11 cellular contexts compared by ENCODE assay signal in the genomic region with DNA sequence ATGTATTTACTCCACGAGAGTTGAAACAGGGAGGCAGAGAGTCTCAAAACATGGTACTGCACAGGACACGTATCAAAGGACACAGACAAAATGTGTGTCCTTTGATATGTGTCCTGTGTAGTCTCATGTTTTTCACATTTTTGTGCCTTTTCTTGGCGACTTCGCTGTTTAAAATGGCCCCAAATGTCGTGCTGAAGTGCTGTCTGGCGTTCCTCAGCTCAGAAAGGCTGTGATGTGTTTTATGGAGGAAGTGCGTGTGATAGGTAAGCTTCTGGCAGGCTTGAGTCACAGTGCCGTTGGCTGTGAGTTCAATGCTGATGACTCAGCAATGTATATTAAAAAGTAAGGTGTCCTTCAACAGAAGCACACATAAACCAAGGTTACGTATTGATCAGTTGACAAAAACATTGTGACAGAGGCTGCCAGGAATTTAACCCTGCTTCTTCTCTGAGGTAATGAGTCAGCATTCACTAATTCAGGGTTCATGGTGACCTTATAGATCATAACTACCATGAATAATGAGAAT.
A peak's percentile ranks its signal among the peaks of the same experiment; 100 is the strongest.
DNase-seq lines count a peak whose midpoint lies in the region; ATAC-seq and TF ChIP-seq lines count a peak whose summit lies in the region.
"Had no signal": no experiment of that assay in that cellular context is flagged by ENCODE, and none has a peak within 500 bp of the region (broad histone marks: within the 10 kb centered on the region; RNA-seq: fewer than 3 reads in every experiment).

No MANE protein-coding gene starts in this region.

- TF ChIP-seq POLR2A in NB4 (IDR thresholded peaks at IDR 0.05; ENCODE audit: extremely low read depth, insufficient read length) = no peak

- peak; percentile 10 for DNase-seq in activated CD4-positive, alpha-beta T cell treated with anti-CD3 and anti-CD28 coated beads for 48 hours
- no peak for DNase-seq in activated CD4-positive, alpha-beta T cell treated with anti-CD3 and anti-CD28 coated beads, Interleukin-2, amount 10 ng/mL, durations not matched to agents 7 days and 5 days
- peak; percentile 22 for DNase-seq in NB4 (ENCODE audit: low read depth)
- no peak for DNase-seq in endothelial cell (ENCODE audit: low spot score)
- peak; percentile 0 for DNase-seq in posterior vena cava (ENCODE audit: low spot score)
- no peak for DNase-seq in NCI-H524 (lab: John Stamatoyannopoulos, UW)
- DNase-seq in CD8-positive, alpha-beta T cell = no peak
- DNase-seq in GM19238 (ENCODE audit: insufficient read length, low spot score) = no peak
- DNase-seq: NCI-H187 treated with DMSO at 0.1 percent for 48 hours had no signal

- TF ChIP-seq CTCF in NB4 (IDR thresholded peaks at IDR 0.05; ENCODE audit: low read depth, low read length) (no peak), endothelial cell (IDR thresholded peaks at IDR 0.05; ENCODE audit: unreplicated experiment) (no peak)
- no peak for TF ChIP-seq CTCF in CD8-positive, alpha-beta T cell (IDR thresholded peaks at IDR 0.05)

- CTCF ChIA-PET in activated CD4-positive, alpha-beta T cell treated with anti-CD3 and anti-CD28 coated beads, Interleukin-2, amount 10 ng/mL, durations not matched to agents 7 days and 5 days (lab: Charles Lee) = no interaction called here
- CTCF ChIA-PET in CD8-positive, alpha-beta T cell (lab: Charles Lee) = no interaction called here

- ATAC-seq in CD8-positive, alpha-beta T cell = no peak

- H3K4me1 ChIP-seq in CD8-positive, alpha-beta T cell (ENCODE audit: insufficient read depth, low read length) = no peaks in the 10 kb centered on the region
- H3K4me1 ChIP-seq: right atrium auricular region had no signal

- H3K27me3 Mint-ChIP-seq in activated CD4-positive, alpha-beta T cell treated with anti-CD3 and anti-CD28 coated beads, Interleukin-2, amount 10 ng/mL, durations not matched to agents 7 days and 5 days = peaks cover 8% of the 10 kb centered on the region
- H3K27me3 Mint-ChIP-seq in endothelial cell (ENCODE audit: unreplicated experiment) = peaks cover 29% of the 10 kb centered on the region
- peaks cover 25% of the 10 kb centered on the region for H3K27me3 Mint-ChIP-seq in CD8-positive, alpha-beta T cell (ENCODE audit: low read depth)

- H3K9me3 ChIP-seq in CD8-positive, alpha-beta T cell (ENCODE audit: low read length) = no peaks in the 10 kb centered on the region
- H3K9me3 ChIP-seq: right atrium auricular region had no signal

- no peaks in the 10 kb centered on the region for H3K36me3 ChIP-seq in CD8-positive, alpha-beta T cell (ENCODE audit: insufficient read depth, low read length)

- peaks cover 1% of the 10 kb centered on the region for H3K4me1 Mint-ChIP-seq in activated CD4-positive, alpha-beta T cell treated with anti-CD3 and anti-CD28 coated beads, Interleukin-2, amount 10 ng/mL, durations not matched to agents 7 days and 5 days
- peaks cover 48% of the 10 kb centered on the region for H3K4me1 Mint-ChIP-seq in endothelial cell (ENCODE audit: unreplicated experiment)
- H3K4me1 Mint-ChIP-seq in CD8-positive, alpha-beta T cell (ENCODE audit: low read depth) = no peaks in the 10 kb centered on the region

- H3K9me3 Mint-ChIP-seq in activated CD4-positive, alpha-beta T cell treated with anti-CD3 and anti-CD28 coated beads, Interleukin-2, amount 10 ng/mL, durations not matched to agents 7 days and 5 days = no peaks in the 10 kb centered on the region
- H3K9me3 Mint-ChIP-seq in endothelial cell (ENCODE audit: unreplicated experiment) = no peaks in the 10 kb centered on the region
- no peaks in the 10 kb centered on the region for H3K9me3 Mint-ChIP-seq in CD8-positive, alpha-beta T cell
- H3K9me3 Mint-ChIP-seq: T-helper 1 cell treated with Interleukin-12 subunit alpha and Interleukin-12 subunit beta and Interleukin-4 antibody, amounts not matched to agents 30 μg/mL and 1 μg/mL, for 36 hours had no signal

- POLR2A ChIA-PET in activated CD4-positive, alpha-beta T cell treated with anti-CD3 and anti-CD28 coated beads, Interleukin-2, amount 10 ng/mL, durations not matched to agents 7 days and 5 days (lab: Charles Lee) = interaction anchor here (0.7 kb wide), 1 partner anchor 249 kb away, joined by 3 read pairs; no protein-coding TSS in a partner anchor
- POLR2A ChIA-PET in CD8-positive, alpha-beta T cell (lab: Charles Lee) = no interaction called here

- H3K4me3 Mint-ChIP-seq in activated CD4-positive, alpha-beta T cell treated with anti-CD3 and anti-CD28 coated beads, Interleukin-2, amount 10 ng/mL, durations not matched to agents 7 days and 5 days = no peak overlapping the region
- no peak overlapping the region for H3K4me3 Mint-ChIP-seq in endothelial cell (ENCODE audit: unreplicated experiment)
- no peak overlapping the region for H3K4me3 Mint-ChIP-seq in CD8-positive, alpha-beta T cell
- H3K4me3 Mint-ChIP-seq: T-helper 1 cell treated with Interleukin-12 subunit alpha and Interleukin-12 subunit beta and Interleukin-4 antibody, amounts not matched to agents 30 μg/mL and 1 μg/mL, for 36 hours had no signal

- no peak overlapping the region for H3K4me3 ChIP-seq in NB4 (ENCODE audit: low read depth, low read length)
- H3K4me3 ChIP-seq in CD8-positive, alpha-beta T cell (ENCODE audit: low read depth, low read length) = no peak overlapping the region
- H3K4me3 ChIP-seq: right atrium auricular region had no signal

- no peaks in the 10 kb centered on the region for H3K36me3 Mint-ChIP-seq in activated CD4-positive, alpha-beta T cell treated with anti-CD3 and anti-CD28 coated beads, Interleukin-2, amount 10 ng/mL, durations not matched to agents 7 days and 5 days (ENCODE audit: low read depth)
- peaks cover 85% of the 10 kb centered on the region for H3K36me3 Mint-ChIP-seq in endothelial cell (ENCODE audit: low read depth, unreplicated experiment)
- no peaks in the 10 kb centered on the region for H3K36me3 Mint-ChIP-seq in CD8-positive, alpha-beta T cell

- H3K27me3 ChIP-seq in CD8-positive, alpha-beta T cell (ENCODE audit: insufficient read depth, low read length) = no peaks in the 10 kb centered on the region
- H3K27me3 ChIP-seq: right atrium auricular region had no signal

- H3K27ac ChIP-seq in CD8-positive, alpha-beta T cell (ENCODE audit: low read depth, low read length) = no peak overlapping the region
- H3K27ac ChIP-seq: right atrium auricular region had no signal

- intact Hi-C loops in posterior vena cava (cut with DNase I) = no loop called here
- intact Hi-C loops in CD8-positive, alpha-beta T cell (cut with DNase I, micrococcal nuclease) = loop anchor here in 1 of 2 experiments (5.0 kb wide), 2 partner anchors 1046 to 1216 kb away; no protein-coding TSS in a partner anchor

- no peak overlapping the region for H3K27ac Mint-ChIP-seq in activated CD4-positive, alpha-beta T cell treated with anti-CD3 and anti-CD28 coated beads, Interleukin-2, amount 10 ng/mL, durations not matched to agents 7 days and 5 days
- H3K27ac Mint-ChIP-seq in endothelial cell (ENCODE audit: unreplicated experiment) = peak overlapping the region; percentile 25
- H3K27ac Mint-ChIP-seq in CD8-positive, alpha-beta T cell = no peak overlapping the region
- H3K27ac Mint-ChIP-seq: T-helper 1 cell treated with Interleukin-12 subunit alpha and Interleukin-12 subunit beta and Interleukin-4 antibody, amounts not matched to agents 30 μg/mL and 1 μg/mL, for 36 hours had no signal

Comparison
In these comparisons a context has a peak if more than half of its experiments do, and no peak if none do; other contexts are left out.
1. DNase-seq: peak in activated CD4-positive, alpha-beta T cell treated with anti-CD3 and anti-CD28 coated beads for 48 hours (single experiment), NB4 (single experiment) and posterior vena cava (single experiment); none in activated CD4-positive, alpha-beta T cell treated with anti-CD3 and anti-CD28 coated beads, Interleukin-2, amount 10 ng/mL, durations not matched to agents 7 days and 5 days (single experiment), endothelial cell (single experiment), NCI-H524 (0 of 2), CD8-positive, alpha-beta T cell (0 of 7) and GM19238 (single experiment).